ENCODE assay signal across 21 cellular contexts in genomic region chr3:50478671-50479070, GRCh38. TPM values are rescaled to one million over a fixed set of nuclear protein-coding genes. Genes with fewer than 3 reads are reported as not detected.
"Had no signal": no experiment of that assay in that cellular context is flagged by ENCODE, and none has a peak within 500 bp of the region (broad histone marks: within the 10 kb centered on the region; RNA-seq: fewer than 3 reads in every experiment).

No MANE protein-coding gene starts in this region.

- H3K36me3 ChIP-seq: esophagus squamous epithelium, ovary, sigmoid colon, thoracic aorta, tibial nerve, upper lobe of left lung had no signal

- H3K4me1 Mint-ChIP-seq: memory B cell had no signal

- H3K9me3 Mint-ChIP-seq: memory B cell; stimulated activated naive B cell treated with anti-CD40 and anti-IgM and Interleukin-4, amounts not matched to agents 10 μg/mL and 1 μg/mL and 100 μg/mL, for 72 hours; stimulated activated naive CD8-positive, alpha-beta T cell treated with anti-CD3 and anti-CD28 coated beads, Interleukin-15, Interleukin-2, amounts not matched to agents 100 ng/mL and 50 ng/mL, for 24 hours had no signal

- H3K27ac ChIP-seq: coronary artery, esophagus squamous epithelium, ovary, psoas muscle, sigmoid colon, thoracic aorta, tibial nerve, upper lobe of left lung had no signal

- H3K27me3 ChIP-seq: esophagus squamous epithelium, ovary, sigmoid colon, tibial nerve, upper lobe of left lung had no signal

- H3K36me3 Mint-ChIP-seq: memory B cell; stimulated activated naive B cell treated with anti-CD40 and anti-IgM and Interleukin-4, amounts not matched to agents 10 μg/mL and 1 μg/mL and 100 μg/mL, for 72 hours had no signal

- H3K4me1 ChIP-seq: sigmoid colon, tibial nerve had no signal

- ATAC-seq: psoas muscle; right cardiac atrium; stimulated activated naive B cell treated with anti-CD40 and anti-IgM and Interleukin-4, amounts not matched to agents 10 μg/mL and 1 μg/mL and 100 μg/mL, for 72 hours had no signal

- H3K27ac Mint-ChIP-seq: memory B cell; stimulated activated naive B cell treated with anti-CD40 and anti-IgM and Interleukin-4, amounts not matched to agents 10 μg/mL and 1 μg/mL and 100 μg/mL, for 72 hours; stimulated activated naive CD8-positive, alpha-beta T cell treated with anti-CD3 and anti-CD28 coated beads, Interleukin-15, Interleukin-2, amounts not matched to agents 100 ng/mL and 50 ng/mL, for 24 hours had no signal

- H3K4me3 ChIP-seq: coronary artery, esophagus squamous epithelium, lung, ovary, psoas muscle, sigmoid colon, thoracic aorta, tibial nerve, upper lobe of left lung had no signal

- H3K27me3 Mint-ChIP-seq: stimulated activated naive CD8-positive, alpha-beta T cell treated with anti-CD3 and anti-CD28 coated beads, Interleukin-15, Interleukin-2, amounts not matched to agents 100 ng/mL and 50 ng/mL, for 24 hours had no signal

- DNase-seq: dermis blood vessel endothelial cell; effector memory CD4-positive, alpha-beta T cell; erythroblast; esophagus squamous epithelium; foreskin melanocyte; hypothalamus; occipital lobe; ovary; posterior cingulate gyrus; psoas muscle; right cardiac atrium; sigmoid colon; stimulated activated CD4-positive, alpha-beta T cell treated with anti-CD3 and anti-CD28 coated beads, Interleukin-4, amount 100 ng/mL, for 4 hours; stimulated activated naive B cell treated with anti-CD40 and anti-IgM and Interleukin-4, amounts not matched to agents 10 μg/mL and 1 μg/mL and 100 μg/mL, for 72 hours; upper lobe of left lung had no signal

- H3K4me3 Mint-ChIP-seq: memory B cell; stimulated activated naive B cell treated with anti-CD40 and anti-IgM and Interleukin-4, amounts not matched to agents 10 μg/mL and 1 μg/mL and 100 μg/mL, for 72 hours; stimulated activated naive CD8-positive, alpha-beta T cell treated with anti-CD3 and anti-CD28 coated beads, Interleukin-15, Interleukin-2, amounts not matched to agents 100 ng/mL and 50 ng/mL, for 24 hours had no signal

- H3K9me3 ChIP-seq: esophagus squamous epithelium, ovary, psoas muscle, sigmoid colon, thoracic aorta, tibial nerve, upper lobe of left lung had no signal

RNA-seq across cellular contexts. Expression of gene CACNA2D2, which starts 24.8 kb away (rescaled TPM):
- total RNA-seq: dermis blood vessel endothelial cell had no signal
